25 cellular contexts compared by ENCODE assay signal in the genomic region with DNA sequence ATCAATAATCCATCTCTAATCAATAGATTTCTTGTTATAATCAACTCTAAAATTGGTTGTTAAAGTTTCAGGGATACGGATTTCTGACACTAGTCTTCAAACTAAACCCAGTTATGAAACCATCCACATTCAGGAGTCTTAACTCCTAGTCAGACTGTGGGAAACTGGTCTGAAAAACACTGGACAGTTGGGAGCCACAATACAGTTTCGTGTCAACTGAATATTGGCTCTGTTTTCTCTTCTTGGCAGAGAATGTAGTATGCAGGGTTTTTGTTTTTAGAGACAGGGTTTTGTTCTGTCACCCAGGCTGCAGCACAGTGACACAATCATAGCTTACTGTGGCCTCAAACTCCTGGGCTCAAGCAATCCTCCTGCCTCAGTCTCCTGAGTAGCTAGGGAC.
"Had no signal": no experiment of that assay in that cellular context is flagged by ENCODE, and none has a peak within 500 bp of the region (broad histone marks: within the 10 kb centered on the region; RNA-seq: fewer than 3 reads in every experiment).

No MANE protein-coding gene starts in this region.

- DNase-seq: colonic mucosa; effector memory CD4-positive, alpha-beta T cell; foreskin melanocyte; hypothalamus; immature natural killer cell; islet precursor cell; kidney glomerular epithelial cell; left colon; left ventricle myocardium superior; lower lobe of right lung; mucosa of descending colon; naive B cell; pancreas; right cardiac atrium; sigmoid colon; stimulated activated CD4-positive, alpha-beta T cell treated with anti-CD3 and anti-CD28 coated beads, Interleukin-2, amount 100 ng/mL, for 24 hours; stimulated activated CD4-positive, alpha-beta T cell treated with anti-CD3 and anti-CD28 coated beads, Interleukin-4, amount 100 ng/mL, for 24 hours; stimulated activated naive CD8-positive, alpha-beta T cell treated with anti-CD3 and anti-CD28 coated beads, Interleukin-15, Interleukin-2, amounts not matched to agents 100 U/mL and 50 U/mL, for 24 hours; upper lobe of left lung had no signal

- H3K9me3 Mint-ChIP-seq: dendritic cell treated with granulocyte-macrophage colony-stimulating factor and Interleukin-4, amounts not matched to agents 40 ng/mL and 50 ng/mL, for 4 days; immature natural killer cell; memory B cell; naive B cell; natural killer cell treated with Interleukin-12 subunit alpha and Interleukin-12 subunit beta and Interleukin-15 and Interleukin-18, amount 100 ng/mL, for 72 hours; stimulated activated memory B cell treated with anti-CD40 and anti-IgM and Interleukin-4, amounts not matched to agents 10 μg/mL and 1 μg/mL and 100 μg/mL, for 72 hours had no signal

- H3K4me1 Mint-ChIP-seq: immature natural killer cell; memory B cell; naive B cell; neural crest cell; stimulated activated memory B cell treated with anti-CD40 and anti-IgM and Interleukin-4, amounts not matched to agents 10 μg/mL and 1 μg/mL and 100 μg/mL, for 72 hours had no signal

- H3K27me3 Mint-ChIP-seq: dendritic cell treated with granulocyte-macrophage colony-stimulating factor and Interleukin-4, amounts not matched to agents 40 ng/mL and 50 ng/mL, for 4 days; memory B cell; naive B cell; natural killer cell treated with Interleukin-12 subunit alpha and Interleukin-12 subunit beta and Interleukin-15 and Interleukin-18, amount 100 ng/mL, for 72 hours; progenitor cell of endocrine pancreas; stimulated activated memory B cell treated with anti-CD40 and anti-IgM and Interleukin-4, amounts not matched to agents 10 μg/mL and 1 μg/mL and 100 μg/mL, for 72 hours had no signal

- H3K27ac Mint-ChIP-seq: dendritic cell treated with granulocyte-macrophage colony-stimulating factor and Interleukin-4, amounts not matched to agents 40 ng/mL and 50 ng/mL, for 4 days; memory B cell; naive B cell; progenitor cell of endocrine pancreas; stimulated activated memory B cell treated with anti-CD40 and anti-IgM and Interleukin-4, amounts not matched to agents 10 μg/mL and 1 μg/mL and 100 μg/mL, for 72 hours had no signal

- H3K4me3 Mint-ChIP-seq: dendritic cell treated with granulocyte-macrophage colony-stimulating factor and Interleukin-4, amounts not matched to agents 40 ng/mL and 50 ng/mL, for 4 days; immature natural killer cell; memory B cell; naive B cell; natural killer cell treated with Interleukin-12 subunit alpha and Interleukin-12 subunit beta and Interleukin-15 and Interleukin-18, amount 100 ng/mL, for 72 hours; neural crest cell; stimulated activated memory B cell treated with anti-CD40 and anti-IgM and Interleukin-4, amounts not matched to agents 10 μg/mL and 1 μg/mL and 100 μg/mL, for 72 hours had no signal
